1 cellular context compared by ENCODE assay signal in genomic region chr17:6554336-6554735, GRCh38.
TF ChIP-seq lines count a peak whose summit lies in the region.

No MANE protein-coding gene starts in this region.

TF ChIP-seq in WTC11, 78 proteins besides CTCF, POLR2A, EP300 and RAD21 (continued from another document):
- TF ChIP-seq NR1H2 (CRISPR knock-in tag; IDR thresholded peaks at IDR 0.05) (no peak), ATF1 (CRISPR knock-in tag; IDR thresholded peaks at IDR 0.05) (no peak), ZNF396 (CRISPR knock-in tag; IDR thresholded peaks at IDR 0.05; ENCODE audit: borderline replicate concordance) (no peak), ARID4B (CRISPR knock-in tag; IDR thresholded peaks at IDR 0.05; ENCODE audit: borderline replicate concordance) (no peak), ZNF425 (CRISPR knock-in tag; conservative IDR thresholded peaks at IDR 0.05) (no peak), NR3C1 (CRISPR knock-in tag; conservative IDR thresholded peaks at IDR 0.05; ENCODE audit: low read depth) (no peak), ESRRA (CRISPR knock-in tag; IDR thresholded peaks at IDR 0.05; ENCODE audit: borderline replicate concordance) (no peak), ZBTB21 (CRISPR knock-in tag; IDR thresholded peaks at IDR 0.05; ENCODE audit: borderline replicate concordance) (no peak), EMX1 (CRISPR knock-in tag; IDR thresholded peaks at IDR 0.05) (no peak), NFATC4 (CRISPR knock-in tag; IDR thresholded peaks at IDR 0.05) (no peak), ZSCAN18 (CRISPR knock-in tag; IDR thresholded peaks at IDR 0.05) (no peak)
